In the genomic region with DNA sequence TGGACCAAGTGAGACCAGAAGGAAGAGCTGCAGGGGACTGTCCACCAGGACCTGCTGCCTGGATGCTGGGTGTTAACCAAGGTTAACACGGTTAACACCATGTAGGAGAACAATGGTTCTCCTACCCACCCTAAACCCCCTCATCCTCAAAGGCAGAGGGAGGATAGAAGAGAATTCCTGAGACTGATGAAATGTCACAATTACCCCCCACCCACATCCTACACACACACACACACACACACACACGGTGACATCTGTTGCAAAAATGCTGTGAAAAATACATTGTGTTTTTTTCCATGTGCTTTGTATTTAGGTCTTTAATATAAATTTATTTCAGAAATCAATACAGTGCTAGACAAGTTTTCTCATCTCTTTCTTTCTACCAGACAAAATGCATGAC, we compare ENCODE assay signal across 28 cellular contexts.
"Had no signal": no experiment of that assay in that cellular context is flagged by ENCODE, and none has a peak within 500 bp of the region (broad histone marks: within the 10 kb centered on the region; RNA-seq: fewer than 3 reads in every experiment).

No MANE protein-coding gene starts in this region.

- FAIRE-seq: colon, endometrium, islet of Langerhans, keratinocyte had no signal

- H3K4me3 ChIP-seq: coronary artery, dorsolateral prefrontal cortex, esophagus squamous epithelium, gastrocnemius medialis, heart right ventricle, left lung, lower lobe of right lung, mucosa of descending colon had no signal

- H3K27me3 ChIP-seq: esophagus squamous epithelium, gastrocnemius medialis, left lung had no signal

- H3K4me1 ChIP-seq: gastrocnemius medialis, heart right ventricle, left lung, lower lobe of right lung had no signal

- H3K27ac ChIP-seq: coronary artery, dorsolateral prefrontal cortex, epithelial cell of prostate, esophagus squamous epithelium, gastrocnemius medialis, heart right ventricle, left lung, lower lobe of right lung had no signal

- DNase-seq: dermis blood vessel endothelial cell; dorsolateral prefrontal cortex; effector CD8-positive, alpha-beta T cell; effector memory CD8-positive, alpha-beta T cell; endodermal cell; erythroblast; esophagus squamous epithelium; foreskin fibroblast; foreskin melanocyte; gastrocnemius medialis; glutamatergic neuron; head of caudate nucleus; heart right ventricle; hippocampal formation; left cardiac atrium; left lung; left ventricle myocardium superior; lower lobe of right lung; mesenchymal stem cell; mucosa of descending colon; naive B cell had no signal

- H3K9me3 ChIP-seq: esophagus squamous epithelium, gastrocnemius medialis, heart right ventricle, left lung, lower lobe of right lung, mucosa of descending colon had no signal

- ATAC-seq: effector memory CD8-positive, alpha-beta T cell; esophagus mucosa; gastrocnemius medialis; heart right ventricle; left cardiac atrium; left lung; left ventricle myocardium superior; lower lobe of right lung; mucosa of descending colon had no signal

- H3K36me3 ChIP-seq: esophagus squamous epithelium, gastrocnemius medialis, heart right ventricle, left lung, lower lobe of right lung had no signal
